15 cellular contexts compared by ENCODE assay signal in genomic region chr12:67424784-67425183, GRCh38.
"Had no signal": no experiment of that assay in that cellular context is flagged by ENCODE, and none has a peak within 500 bp of the region (broad histone marks: within the 10 kb centered on the region; RNA-seq: fewer than 3 reads in every experiment).

No MANE protein-coding gene starts in this region.

- H3K79me2 ChIP-seq: parathyroid adenoma had no signal

- H3K27me3 Mint-ChIP-seq: activated T-cell treated with anti-CD3 and anti-CD28 coated beads, Interleukin-2, amount 50 U/mL, for 24 hours had no signal

- H3K27ac ChIP-seq: parathyroid adenoma, thoracic aorta had no signal

- H3K4me3 ChIP-seq: body of pancreas, stomach, thoracic aorta had no signal

- H3K27me3 ChIP-seq: body of pancreas, stomach had no signal

- FAIRE-seq: keratinocyte had no signal

- H3K9me3 Mint-ChIP-seq: activated T-cell treated with anti-CD3 and anti-CD28 coated beads, Interleukin-2, amount 50 U/mL, for 24 hours had no signal

- H2AFZ ChIP-seq: parathyroid adenoma had no signal

- ATAC-seq: activated naive CD4-positive, alpha-beta T cell treated with anti-CD3 and anti-CD28 coated beads, Interleukin-2, amount 50 U/mL, for 72 hours; left ventricle myocardium superior had no signal

- H3K36me3 ChIP-seq: stomach, thoracic aorta had no signal

- H3K27ac Mint-ChIP-seq: activated naive CD4-positive, alpha-beta T cell treated with anti-CD3 and anti-CD28 coated beads, Interleukin-2, amount 50 U/mL, for 72 hours; activated T-cell treated with anti-CD3 and anti-CD28 coated beads, Interleukin-2, amount 50 U/mL, for 24 hours had no signal

- DNase-seq: activated CD4-positive, alpha-beta T cell treated with anti-CD3 and anti-CD28 coated beads, Interleukin-2, amount 50 U/mL, for 1 hour; activated effector memory CD4-positive, alpha-beta T cell treated with Interleukin-2 at 50 U/mL for 16 hours; activated T-cell treated with anti-CD3 and anti-CD28 coated beads, Interleukin-2, amount 50 U/mL, for 24 hours; amniotic stem cell; dermis blood vessel endothelial cell; left ventricle myocardium superior; retina; stimulated activated CD4-positive, alpha-beta T cell treated with anti-CD3 and anti-CD28 coated beads, Interleukin-4, amount 100 ng/mL, for 4 hours; stomach; T-helper 2 cell had no signal

- H3K9ac ChIP-seq: parathyroid adenoma had no signal

- H3K9me3 ChIP-seq: body of pancreas, stomach, thoracic aorta had no signal

- H3K4me3 Mint-ChIP-seq: activated T-cell treated with anti-CD3 and anti-CD28 coated beads, Interleukin-2, amount 50 U/mL, for 24 hours had no signal
